8 cellular contexts compared by ENCODE assay signal in genomic region chr3:152281032-152281713, GRCh38. TPM values are rescaled to one million over a fixed set of nuclear protein-coding genes. Genes with fewer than 3 reads are reported as not detected.
A peak's percentile ranks its signal among the peaks of the same experiment; 100 is the strongest.
DNase-seq lines count a peak whose midpoint lies in the region; ATAC-seq and TF ChIP-seq lines count a peak whose summit lies in the region.

No MANE protein-coding gene starts in this region.

- H2AFZ ChIP-seq in Karpas-422 (ENCODE audit: low read length) (no peak overlapping the region), trophoblast cell (ENCODE audit: insufficient read depth, low read length, poor library complexity) (no peak overlapping the region)

- H3K36me3 ChIP-seq in GM06990 (ENCODE audit: control insufficient read depth, insufficient read depth, low read length) (no peaks in the 10 kb centered on the region), Karpas-422 (ENCODE audit: insufficient read depth, low read length) (peaks cover 3% of the 10 kb centered on the region; the same call in 1 of the 2 replicates), trophoblast cell (ENCODE audit: control insufficient read depth in 1 of 2, insufficient read depth in 2 of 2, low read length in 2 of 2) (no peaks in the 10 kb centered on the region), MG63 (peaks cover 21% of the 10 kb centered on the region)

- H3K4me2 ChIP-seq in Karpas-422 (ENCODE audit: low read depth, low read length, poor library complexity, severe bottlenecking): peak overlapping the region; percentile 57
- H3K4me2 ChIP-seq in trophoblast cell (ENCODE audit: low read length): no peak overlapping the region

- no peak for TF ChIP-seq CTCF in GM06990 (IDR thresholded peaks at IDR 0.05; ENCODE audit: insufficient read depth, low read length, poor library complexity, severe bottlenecking)

- H3K9me3 ChIP-seq in Karpas-422 (ENCODE audit: low read length) (no peaks in the 10 kb centered on the region), trophoblast cell (ENCODE audit: insufficient read depth, low read depth, low read length) (no peaks in the 10 kb centered on the region), MG63 (no peaks in the 10 kb centered on the region)

- H3K79me2 ChIP-seq in Karpas-422 (ENCODE audit: low read length) (peaks cover 99% of the 10 kb centered on the region), trophoblast cell (ENCODE audit: control insufficient read depth, insufficient read depth, low read length, poor library complexity) (no peaks in the 10 kb centered on the region)

- H3K4ac ChIP-seq in trophoblast cell (ENCODE audit: low read depth, low read length): no peak overlapping the region

- no peak overlapping the region for H3K14ac ChIP-seq in trophoblast cell (ENCODE audit: low read length)

- WGBS in trophoblast cell (ENCODE audit: extremely low coverage, insufficient coverage, insufficient read length): no CpG with 5 or more reads among the region's 4 CpGs

- H3K23ac ChIP-seq in trophoblast cell (ENCODE audit: low read length): no peak overlapping the region

- H2BK120ac ChIP-seq in trophoblast cell (ENCODE audit: insufficient read depth, low read length, poor library complexity): no peak overlapping the region

- peak overlapping the region; percentile 64 for H3K27ac ChIP-seq in Karpas-422 (ENCODE audit: low read length)
- H3K27ac ChIP-seq in trophoblast cell (ENCODE audit: low read depth, low read length): no peak overlapping the region

- peak overlapping the region; percentile 12; the same call in 1 of the 2 replicates for H3K9ac ChIP-seq in Karpas-422 (ENCODE audit: low read length)
- H3K9ac ChIP-seq in trophoblast cell (ENCODE audit: low read length): no peak overlapping the region

- intact Hi-C loops in left ventricle myocardium superior (cut with micrococcal nuclease): no loop called here

- peaks cover 92% of the 10 kb centered on the region for H3K4me1 ChIP-seq in Karpas-422 (ENCODE audit: low read length)
- no peaks in the 10 kb centered on the region for H3K4me1 ChIP-seq in trophoblast cell (ENCODE audit: control insufficient read depth in 1 of 2, insufficient read depth in 2 of 2, low read length in 2 of 2)

- H3K4me3 ChIP-seq in GM06990 (replicated peaks; ENCODE audit: low read depth, low read length) (no peak overlapping the region), Karpas-422 (ENCODE audit: low read length) (no peak overlapping the region), trophoblast cell (ENCODE audit: low read depth, low read length) (no peak overlapping the region), MG63 (no peak overlapping the region)

- H4K20me1 ChIP-seq in Karpas-422 (ENCODE audit: insufficient read depth, low read depth, low read length): 0 out of 2 replicates have a peak, but pooled peaks cover 8% of the 10 kb centered on the region

- no peak overlapping the region for H2BK12ac ChIP-seq in trophoblast cell (ENCODE audit: low read length)

- H4K8ac ChIP-seq in trophoblast cell (ENCODE audit: low read depth, low read length): no peak overlapping the region

- no peak overlapping the region for H2BK5ac ChIP-seq in trophoblast cell (ENCODE audit: low read depth, low read length, poor library complexity)

- no peaks in the 10 kb centered on the region for H3K79me1 ChIP-seq in trophoblast cell (ENCODE audit: low read length)

- no peak overlapping the region for H4K91ac ChIP-seq in trophoblast cell (ENCODE audit: low read depth, low read length)

- no peaks in the 10 kb centered on the region for H3K9me2 ChIP-seq in Karpas-422 (replicated peaks; ENCODE audit: insufficient read depth, low read length)

- peak; percentile 76 for ATAC-seq in GM21529 (IDR thresholded peaks at IDR 0.05; ENCODE audit: unreplicated experiment)
- ATAC-seq in left ventricle myocardium superior: peak; percentile 47

- H3K27me3 ChIP-seq in GM06990 (replicated peaks; ENCODE audit: control insufficient read depth, insufficient read depth, low read length): no peaks in the 10 kb centered on the region
- H3K27me3 ChIP-seq in Karpas-422 (ENCODE audit: low read length): no peaks in the 10 kb centered on the region
- no peaks in the 10 kb centered on the region for H3K27me3 ChIP-seq in trophoblast cell (ENCODE audit: insufficient read depth, low read length)
- H3K27me3 ChIP-seq in MG63: no peaks in the 10 kb centered on the region

- H4K12ac ChIP-seq in trophoblast cell (ENCODE audit: low read depth, low read length): no peak overlapping the region

- H2AK5ac ChIP-seq in trophoblast cell (ENCODE audit: low read length): no peak overlapping the region

- DNase-seq in GM06990 (ENCODE audit: extremely low read depth, insufficient read length) (peak; percentile 29), Karpas-422 (peak; percentile 62), left ventricle myocardium superior (no peak), NOMO-1 treated with DMSO at 0.1 percent for 48 hours (lab: John Stamatoyannopoulos, UW; ENCODE audit: unreplicated experiment) (no peak), ecto neural progenitor cell (ENCODE audit: low spot score) (no peak), trophoblast cell (no peak), MG63 (no peak)

- H3K18ac ChIP-seq in trophoblast cell (ENCODE audit: low read length): no peak overlapping the region

RNA-seq across cellular contexts. Expression of gene MBNL1, which starts 12.4 kb away (rescaled TPM):
- total RNA-seq in Karpas-422 (2014; rRNA removed; shearing (Covaris generic); ENCODE audit: low replicate concordance): 172 and 265 TPM in 2 replicates
- 172 TPM for total RNA-seq in left ventricle myocardium superior
- polyA plus RNA-seq in trophoblast cell (2013): 9.2 and 9.7 TPM in 2 replicates
- total RNA-seq in MG63 (2014; rRNA removed; shearing (Covaris generic); ENCODE audit: low replicate concordance): 171 and 176 TPM in 2 replicates

Comparison
In these comparisons a context has a peak if more than half of its experiments do, and no peak if none do; other contexts are left out.
1. DNase-seq: peak in GM06990 (single experiment) and Karpas-422 (single experiment); none in left ventricle myocardium superior (single experiment), NOMO-1 treated with DMSO at 0.1 percent for 48 hours (single experiment), ecto neural progenitor cell (single experiment), trophoblast cell (0 of 2) and MG63 (single experiment).